In genomic region chr4:87985887-87986200, GRCh38 we compare ENCODE assay signal across 11 cellular contexts.
"Had no signal": no experiment of that assay in that cellular context is flagged by ENCODE, and none has a peak within 500 bp of the region (broad histone marks: within the 10 kb centered on the region; RNA-seq: fewer than 3 reads in every experiment).

No MANE protein-coding gene starts in this region.

- H3K27ac Mint-ChIP-seq: activated naive CD8-positive, alpha-beta T cell; dendritic cell treated with granulocyte-macrophage colony-stimulating factor and Interleukin-4, amounts not matched to agents 40 ng/mL and 50 ng/mL, for 4 days; endodermal cell; T-helper 2 cell treated with Interferon-gamma antibody and Interleukin-4, amounts not matched to agents 5 μg/mL and 100 μg/mL, for 36 hours had no signal

- H3K4me3 Mint-ChIP-seq: activated naive CD8-positive, alpha-beta T cell; dendritic cell treated with granulocyte-macrophage colony-stimulating factor and Interleukin-4, amounts not matched to agents 40 ng/mL and 50 ng/mL, for 4 days; endodermal cell; naive B cell; T-helper 2 cell treated with Interferon-gamma antibody and Interleukin-4, amounts not matched to agents 5 μg/mL and 100 μg/mL, for 36 hours had no signal

- H3K27me3 ChIP-seq: brain microvascular endothelial cell, upper lobe of left lung had no signal

- DNase-seq: activated CD4-positive, alpha-beta T cell treated with anti-CD3 and anti-CD28 coated beads, Interleukin-2, amount 50 U/mL, for 4 hours; activated gamma-delta T cell; naive B cell had no signal

- H3K4me1 ChIP-seq: prostate gland, upper lobe of left lung had no signal

- H3K4me3 ChIP-seq: lung, prostate gland, upper lobe of left lung had no signal

- H3K27ac ChIP-seq: brain microvascular endothelial cell, prostate gland, upper lobe of left lung had no signal

- H3K4me1 Mint-ChIP-seq: endodermal cell had no signal

- H3K36me3 Mint-ChIP-seq: activated naive CD8-positive, alpha-beta T cell; naive B cell had no signal

- H3K9me3 Mint-ChIP-seq: dendritic cell treated with granulocyte-macrophage colony-stimulating factor and Interleukin-4, amounts not matched to agents 40 ng/mL and 50 ng/mL, for 4 days; endodermal cell; naive B cell; T-helper 2 cell treated with Interferon-gamma antibody and Interleukin-4, amounts not matched to agents 5 μg/mL and 100 μg/mL, for 36 hours had no signal

- H3K36me3 ChIP-seq: brain microvascular endothelial cell, prostate gland, upper lobe of left lung had no signal

- H3K9me3 ChIP-seq: prostate gland, upper lobe of left lung had no signal
